In genomic region chr11:125627236-125627910, GRCh38 we compare ENCODE assay signal across 10 cellular contexts. TPM values are rescaled to one million over a fixed set of nuclear protein-coding genes. Genes with fewer than 3 reads are reported as not detected.
DNase-seq lines count a peak whose midpoint lies in the region; ATAC-seq and TF ChIP-seq lines count a peak whose summit lies in the region.
"Had no signal": no experiment of that assay in that cellular context is flagged by ENCODE, and none has a peak within 500 bp of the region (broad histone marks: within the 10 kb centered on the region; RNA-seq: fewer than 3 reads in every experiment).

No MANE protein-coding gene starts in this region.

- TF ChIP-seq CTCF in AG09309 (IDR thresholded peaks at IDR 0.05; ENCODE audit: control insufficient read depth, insufficient read depth, low read depth, low read length, missing control alignments) (no peak), HCT116 (IDR thresholded peaks at IDR 0.05 in 2 of 3, conservative IDR thresholded peaks at IDR 0.05 in 1 of 3; ENCODE audit: borderline replicate concordance in 1 of 3, insufficient read depth in 1 of 3, low read depth in 2 of 3, low read length in 2 of 3) (no peak)

- no peaks in the 10 kb centered on the region for H3K27me3 Mint-ChIP-seq in activated T-helper 1 cell treated with anti-CD3 and anti-CD28 coated beads, Interleukin-12 subunit alpha, Interleukin-12 subunit beta, Interleukin-2, Interleukin-4 antibody, amounts not matched to agents 30 ng/mL and 10 ng/mL and 1 ng/mL, durations not matched to agents 14 hours and 24 hours and 36 hours (ENCODE audit: insufficient read depth)

- RAD21 ChIA-PET in HCT116 (lab: Charles Lee; ENCODE audit: low non-redundant PET in 1 of 2, low total read pairs in 2 of 2, uncharacterized antibody in 2 of 2, unreplicated experiment in 2 of 2), result no interaction called here

- peaks cover 0 to 2% of the 10 kb centered on the region in 2 experiments; a peak in 2 of 4 replicates for H3K36me3 ChIP-seq in HCT116 (ENCODE audit: control insufficient read depth in 1 of 2, insufficient read depth in 2 of 2, low read length in 2 of 2)
- H3K36me3 ChIP-seq: vagina had no signal

- DNase-seq in AG09309 (ENCODE audit: low read depth) (no peak), HCT116 (ENCODE audit: low read depth, low spot score) (no peak), NCI-H446 (lab: John Stamatoyannopoulos, UW) (no peak), NCI-H526 treated with DMSO at 0.1 percent for 48 hours (lab: John Stamatoyannopoulos, UW) (no peak)
- DNase-seq in activated T-helper 1 cell treated with anti-CD3 and anti-CD28 coated beads, Interleukin-12 subunit alpha, Interleukin-12 subunit beta, Interleukin-2, Interleukin-4 antibody, amounts not matched to agents 30 ng/mL and 10 ng/mL and 1 ng/mL, durations not matched to agents 14 hours and 24 hours and 36 hours (ENCODE audit: low spot score), result no peak
- DNase-seq: NCI-H2029 had no signal

- peaks cover 29% of the 10 kb centered on the region for H3K79me2 ChIP-seq in HCT116 (ENCODE audit: insufficient read depth, low read length)

- H3K4me3 ChIP-seq in AG09309 (ENCODE audit: control insufficient read depth, low read depth, low read length) (peak overlapping the region; percentile 84), HCT116 (replicated peaks in 1 of 2; ENCODE audit: low read depth in 1 of 2, low read length in 2 of 2) (peak overlapping the region; percentile 56 to 75), iPS-18c (ENCODE audit: insufficient read depth, low read depth, low read length) (peak overlapping the region; percentile 91)

- ATAC-seq in HCT116 (no peak), HG03095 (IDR thresholded peaks at IDR 0.05; ENCODE audit: unreplicated experiment) (no peak), HG02938 (IDR thresholded peaks at IDR 0.05; ENCODE audit: unreplicated experiment) (no peak)

- H3K4me3 Mint-ChIP-seq in activated T-helper 1 cell treated with anti-CD3 and anti-CD28 coated beads, Interleukin-12 subunit alpha, Interleukin-12 subunit beta, Interleukin-2, Interleukin-4 antibody, amounts not matched to agents 30 ng/mL and 10 ng/mL and 1 ng/mL, durations not matched to agents 14 hours and 24 hours and 36 hours, result peak overlapping the region; percentile 98

- no peaks in the 10 kb centered on the region for H4K20me1 ChIP-seq in HCT116 (ENCODE audit: insufficient read depth)

- no peaks in the 10 kb centered on the region for H3K9me3 Mint-ChIP-seq in activated T-helper 1 cell treated with anti-CD3 and anti-CD28 coated beads, Interleukin-12 subunit alpha, Interleukin-12 subunit beta, Interleukin-2, Interleukin-4 antibody, amounts not matched to agents 30 ng/mL and 10 ng/mL and 1 ng/mL, durations not matched to agents 14 hours and 24 hours and 36 hours

- BruUV-seq in HCT116 (replicated peaks; lab: Mats Ljungman, UMichigan), result no TSS peak

- TF ChIP-seq RAD21 in HCT116 (IDR thresholded peaks at IDR 0.05; ENCODE audit: low read depth), result no peak

- POLR2A ChIA-PET in HCT116 (lab: Charles Lee), result interaction anchor here (1.2 kb wide), 1 partner anchor 260 kb away, joined by 4 read pairs; the partner anchor contains the start of gene HYLS1

- no peaks in the 10 kb centered on the region for H3K27me3 ChIP-seq in HCT116 (ENCODE audit: insufficient read depth, low read length)
- H3K27me3 ChIP-seq: vagina had no signal

- CTCF ChIA-PET in HCT116 (lab: Charles Lee), result no interaction called here

- peak overlapping the region; percentile 85 for H3K9ac ChIP-seq in HCT116 (ENCODE audit: low read length)

- H3K36me3 Mint-ChIP-seq in activated T-helper 1 cell treated with anti-CD3 and anti-CD28 coated beads, Interleukin-12 subunit alpha, Interleukin-12 subunit beta, Interleukin-2, Interleukin-4 antibody, amounts not matched to agents 30 ng/mL and 10 ng/mL and 1 ng/mL, durations not matched to agents 14 hours and 24 hours and 36 hours (ENCODE audit: low read depth), result peaks cover 28% of the 10 kb centered on the region

- H2AFZ ChIP-seq in HCT116 (ENCODE audit: low read depth, low read length, poor library complexity, severe bottlenecking), result no peak overlapping the region

- H3K9me3 ChIP-seq in HCT116 (ENCODE audit: control insufficient read depth in 1 of 2, insufficient read depth in 1 of 2, low read depth in 1 of 2, low read length in 2 of 2), result no peaks in the 10 kb centered on the region
- H3K9me3 ChIP-seq in iPS-18c (ENCODE audit: control insufficient read depth, insufficient read depth, low read length), result no peaks in the 10 kb centered on the region
- H3K9me3 ChIP-seq: vagina had no signal

- H3K27ac Mint-ChIP-seq in activated T-helper 1 cell treated with anti-CD3 and anti-CD28 coated beads, Interleukin-12 subunit alpha, Interleukin-12 subunit beta, Interleukin-2, Interleukin-4 antibody, amounts not matched to agents 30 ng/mL and 10 ng/mL and 1 ng/mL, durations not matched to agents 14 hours and 24 hours and 36 hours, result no peak overlapping the region

- intact Hi-C loops in HCT116 (cut with micrococcal nuclease), result loop anchor here (2.0 kb wide), 1 partner anchor 247 kb away; no protein-coding TSS in a partner anchor
- intact Hi-C loops in activated T-helper 1 cell treated with anti-CD3 and anti-CD28 coated beads, Interleukin-12 subunit alpha, Interleukin-12 subunit beta, Interleukin-2, Interleukin-4 antibody, amounts not matched to agents 30 ng/mL and 10 ng/mL and 1 ng/mL, durations not matched to agents 14 hours and 24 hours and 36 hours (cut with micrococcal nuclease), result loop anchor here (2.0 to 5.0 kb wide), 4 partner anchors 15 to 675 kb away; partner anchors contain the start of genes DCPS, FOXRED1 and SRPRA

- peak overlapping the region; percentile 85; the same call in 1 of the 2 replicates for H3K27ac ChIP-seq in HCT116 (ENCODE audit: low read depth, low read length)

- H3K4me1 ChIP-seq in HCT116 (ENCODE audit: control insufficient read depth in 1 of 2, insufficient read depth in 2 of 2, low read length in 2 of 2), result peaks cover 4 to 17% of the 10 kb centered on the region in 2 experiments; a peak in 3 of 4 replicates

- H3K4me1 Mint-ChIP-seq in activated T-helper 1 cell treated with anti-CD3 and anti-CD28 coated beads, Interleukin-12 subunit alpha, Interleukin-12 subunit beta, Interleukin-2, Interleukin-4 antibody, amounts not matched to agents 30 ng/mL and 10 ng/mL and 1 ng/mL, durations not matched to agents 14 hours and 24 hours and 36 hours (ENCODE audit: low read depth), result peaks cover 50% of the 10 kb centered on the region

- no peaks in the 10 kb centered on the region for H3K9me2 ChIP-seq in HCT116 (ENCODE audit: insufficient read depth)

- H3K4me2 ChIP-seq in HCT116 (ENCODE audit: low read length), result peak overlapping the region; percentile 86

- no peak for TF ChIP-seq POLR2A in HCT116 (IDR thresholded peaks at IDR 0.05; ENCODE audit: borderline replicate concordance, extremely low read depth, insufficient read depth, insufficient read length)

TF ChIP-seq in HCT116, 20 proteins besides CTCF, POLR2A, EP300 and RAD21:
- no peak for TF ChIP-seq ZFX (IDR thresholded peaks at IDR 0.05)
- no peak for TF ChIP-seq SP1 (IDR thresholded peaks at IDR 0.05; ENCODE audit: low read depth)
- no peak for TF ChIP-seq YY1 (IDR thresholded peaks at IDR 0.05; ENCODE audit: extremely low read depth, insufficient replicate concordance, low read depth, low read length)
- no peak for TF ChIP-seq TCF7L2 (IDR thresholded peaks at IDR 0.05; ENCODE audit: borderline replicate concordance, extremely low read depth, insufficient read depth, insufficient read length)
- TF ChIP-seq ELF1 (IDR thresholded peaks at IDR 0.05; ENCODE audit: borderline replicate concordance, low read depth), result no peak
- no peak for TF ChIP-seq MAX (IDR thresholded peaks at IDR 0.05)

RNA-seq across cellular contexts. Expression of gene CHEK1, which starts 2.4 kb away (rescaled TPM):
- total RNA-seq in HCT116 (2021; ENCODE audit: unreplicated experiment), result 69.3 TPM
- 17.6 and 27.8 TPM in 2 replicates for polyA plus RNA-seq in HCT116 (2012)
- 109 and 123 TPM in 2 replicates for total RNA-seq in activated T-helper 1 cell treated with anti-CD3 and anti-CD28 coated beads, Interleukin-12 subunit alpha, Interleukin-12 subunit beta, Interleukin-2, Interleukin-4 antibody, amounts not matched to agents 30 ng/mL and 10 ng/mL and 1 ng/mL, durations not matched to agents 14 hours and 24 hours and 36 hours

RNA-seq across cellular contexts. Expression of gene STT3A, which starts 34.7 kb away (rescaled TPM):
- total RNA-seq in HCT116 (2021; ENCODE audit: unreplicated experiment), result 156 TPM
- polyA plus RNA-seq in HCT116 (2012), result 165 and 171 TPM in 2 replicates
- total RNA-seq in activated T-helper 1 cell treated with anti-CD3 and anti-CD28 coated beads, Interleukin-12 subunit alpha, Interleukin-12 subunit beta, Interleukin-2, Interleukin-4 antibody, amounts not matched to agents 30 ng/mL and 10 ng/mL and 1 ng/mL, durations not matched to agents 14 hours and 24 hours and 36 hours, result 164 and 171 TPM in 2 replicates

RNA-seq across cellular contexts. Expression of gene ACRV1, which starts 53.3 kb away (rescaled TPM):
- not detected for total RNA-seq in HCT116 (2021; ENCODE audit: unreplicated experiment)
- polyA plus RNA-seq in HCT116 (2012), result 0.08 and 0.31 TPM in 2 replicates
- total RNA-seq in activated T-helper 1 cell treated with anti-CD3 and anti-CD28 coated beads, Interleukin-12 subunit alpha, Interleukin-12 subunit beta, Interleukin-2, Interleukin-4 antibody, amounts not matched to agents 30 ng/mL and 10 ng/mL and 1 ng/mL, durations not matched to agents 14 hours and 24 hours and 36 hours, result not detected in 2 replicates
- total RNA-seq: vagina had no signal

RNA-seq across cellular contexts. Expression of gene EI24, which starts 58.1 kb away (rescaled TPM):
- 130 TPM for total RNA-seq in HCT116 (2021; ENCODE audit: unreplicated experiment)
- 83.3 and 110 TPM in 2 replicates for polyA plus RNA-seq in HCT116 (2012)
- total RNA-seq in activated T-helper 1 cell treated with anti-CD3 and anti-CD28 coated beads, Interleukin-12 subunit alpha, Interleukin-12 subunit beta, Interleukin-2, Interleukin-4 antibody, amounts not matched to agents 30 ng/mL and 10 ng/mL and 1 ng/mL, durations not matched to agents 14 hours and 24 hours and 36 hours, result 61.6 and 62.4 TPM in 2 replicates
